1 cellular context compared by ENCODE assay signal in the genomic region with DNA sequence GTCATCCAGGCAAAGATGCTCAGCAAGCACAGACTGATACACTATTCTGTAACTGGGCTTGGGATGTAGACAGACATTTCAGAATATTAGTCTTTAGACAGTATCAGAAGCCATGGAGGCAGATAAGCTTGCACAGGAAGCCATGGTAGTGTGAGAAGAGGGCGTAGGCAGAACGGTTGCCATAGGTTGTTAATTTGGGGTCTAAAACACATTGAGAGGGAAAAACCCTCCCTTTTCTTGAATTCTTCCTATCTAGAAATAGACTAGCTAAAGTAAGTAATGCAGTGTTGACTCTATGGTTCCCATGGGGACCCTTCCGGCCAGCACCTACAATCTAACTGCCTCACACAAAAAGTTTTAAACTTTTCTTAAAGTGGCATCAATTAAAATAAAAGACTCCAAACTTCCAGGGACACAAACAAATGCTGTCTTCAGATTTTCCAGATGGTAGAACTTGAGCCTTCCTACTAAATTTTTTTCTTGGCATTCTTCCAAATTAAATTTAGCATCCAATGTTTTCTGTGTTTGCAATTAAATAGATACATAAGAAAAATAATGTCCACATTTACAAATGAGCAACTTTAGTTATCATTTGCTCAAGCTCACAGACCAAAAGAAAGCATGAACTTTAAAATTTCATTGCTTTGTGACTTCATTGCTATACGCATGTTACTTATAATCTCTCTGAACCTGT.
TF ChIP-seq lines count a peak whose summit lies in the region.

No MANE protein-coding gene starts in this region.

TF ChIP-seq in endothelial cell of umbilical vein, 7 proteins besides CTCF, POLR2A, EP300 and RAD21 (continued from another document):
- TF ChIP-seq EZH2 (IDR thresholded peaks at IDR 0.05; ENCODE audit: borderline replicate concordance, low read depth, low read length, severe bottlenecking) (no peak), FOS (IDR thresholded peaks at IDR 0.05; ENCODE audit: borderline replicate concordance, insufficient read depth, low read length) (no peak), GATA2 (IDR thresholded peaks at IDR 0.05; ENCODE audit: insufficient read depth, insufficient read length, low read depth, low read length) (no peak)
- TF ChIP-seq, protein P1, sequence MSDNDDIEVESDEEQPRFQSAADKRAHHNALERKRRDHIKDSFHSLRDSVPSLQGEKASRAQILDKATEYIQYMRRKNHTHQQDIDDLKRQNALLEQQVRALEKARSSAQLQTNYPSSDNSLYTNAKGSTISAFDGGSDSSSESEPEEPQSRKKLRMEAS (IDR thresholded peaks at IDR 0.05; ENCODE audit: insufficient read depth, insufficient read length), result no peak
